Comparison of ENCODE assay signal across 9 cellular contexts in genomic region chr1:117077267-117077666, GRCh38. TPM values are rescaled to one million over a fixed set of nuclear protein-coding genes. Genes with fewer than 3 reads are reported as not detected.
DNase-seq lines count a peak whose midpoint lies in the region; ATAC-seq lines count a peak whose summit lies in the region.
"Had no signal": no experiment of that assay in that cellular context is flagged by ENCODE, and none has a peak within 500 bp of the region (broad histone marks: within the 10 kb centered on the region; RNA-seq: fewer than 3 reads in every experiment).

No MANE protein-coding gene starts in this region.

- intact Hi-C loops in head of caudate nucleus (cut with DNase I) = no loop called here

- peak; percentile 75 for DNase-seq in A172 (ENCODE audit: low spot score)
- peak; percentile 99 for DNase-seq in HT1080 (ENCODE audit: low read depth)
- peak; percentile 21 for DNase-seq in activated T-helper 9 cell treated with anti-CD3 and anti-CD28 coated beads, Interleukin-2, amount 50 U/mL, for 16 hours (ENCODE audit: low read depth)
- peak in 26 of 42 donors; percentile 10 to 85 (median 44) for DNase-seq in head of caudate nucleus
- DNase-seq in NCI-H82 (lab: John Stamatoyannopoulos, UW) = no peak
- no peak for DNase-seq in ureter (ENCODE audit: low spot score)
- DNase-seq: Calu3 had no signal

- no peak for ATAC-seq in HG02840 (IDR thresholded peaks at IDR 0.05; ENCODE audit: low FRiP score, unreplicated experiment)
- no peak for ATAC-seq in HG03039 (IDR thresholded peaks at IDR 0.05; ENCODE audit: unreplicated experiment)

RNA-seq across cellular contexts. Expression of gene TTF2, which starts 17.1 kb away (rescaled TPM):
- total RNA-seq in A172 (2014; rRNA removed; shearing (Covaris generic)) = 23.2 and 32.2 TPM in 2 replicates
- 24.0 and 25.0 TPM in 2 replicates for total RNA-seq in HT1080 (2014; rRNA removed; shearing (Covaris generic))
- polyA plus RNA-seq in HT1080 (2015; cell fraction: cytosol; rRNA removed) = 10.4 and 11.2 TPM in 2 replicates
- polyA plus RNA-seq in HT1080 (2015; cell fraction: nucleus; rRNA removed) = 58.4 and 63.7 TPM in 2 replicates
- 25.1 TPM for total RNA-seq in ureter

RNA-seq across cellular contexts. Expression of gene TRIM45, which starts 44.3 kb away (rescaled TPM):
- total RNA-seq in A172 (2014; rRNA removed; shearing (Covaris generic)) = 2.6 and 6.0 TPM in 2 replicates
- total RNA-seq in HT1080 (2014; rRNA removed; shearing (Covaris generic)) = 2.0 and 3.7 TPM in 2 replicates
- polyA plus RNA-seq in HT1080 (2015; cell fraction: cytosol; rRNA removed) = 2.8 and 3.1 TPM in 2 replicates
- 18.2 and 22.0 TPM in 2 replicates for polyA plus RNA-seq in HT1080 (2015; cell fraction: nucleus; rRNA removed)
- total RNA-seq in ureter = 8.0 TPM

Comparison
In these comparisons a context has a peak if more than half of its experiments do, and no peak if none do; other contexts are left out.
1. DNase-seq: peak in A172 (single experiment), HT1080 (single experiment), activated T-helper 9 cell treated with anti-CD3 and anti-CD28 coated beads, Interleukin-2, amount 50 U/mL, for 16 hours (single experiment) and head of caudate nucleus (26 of 42); none in NCI-H82 (single experiment) and ureter (single experiment).